ENCODE assay signal across 29 cellular contexts in the genomic region with DNA sequence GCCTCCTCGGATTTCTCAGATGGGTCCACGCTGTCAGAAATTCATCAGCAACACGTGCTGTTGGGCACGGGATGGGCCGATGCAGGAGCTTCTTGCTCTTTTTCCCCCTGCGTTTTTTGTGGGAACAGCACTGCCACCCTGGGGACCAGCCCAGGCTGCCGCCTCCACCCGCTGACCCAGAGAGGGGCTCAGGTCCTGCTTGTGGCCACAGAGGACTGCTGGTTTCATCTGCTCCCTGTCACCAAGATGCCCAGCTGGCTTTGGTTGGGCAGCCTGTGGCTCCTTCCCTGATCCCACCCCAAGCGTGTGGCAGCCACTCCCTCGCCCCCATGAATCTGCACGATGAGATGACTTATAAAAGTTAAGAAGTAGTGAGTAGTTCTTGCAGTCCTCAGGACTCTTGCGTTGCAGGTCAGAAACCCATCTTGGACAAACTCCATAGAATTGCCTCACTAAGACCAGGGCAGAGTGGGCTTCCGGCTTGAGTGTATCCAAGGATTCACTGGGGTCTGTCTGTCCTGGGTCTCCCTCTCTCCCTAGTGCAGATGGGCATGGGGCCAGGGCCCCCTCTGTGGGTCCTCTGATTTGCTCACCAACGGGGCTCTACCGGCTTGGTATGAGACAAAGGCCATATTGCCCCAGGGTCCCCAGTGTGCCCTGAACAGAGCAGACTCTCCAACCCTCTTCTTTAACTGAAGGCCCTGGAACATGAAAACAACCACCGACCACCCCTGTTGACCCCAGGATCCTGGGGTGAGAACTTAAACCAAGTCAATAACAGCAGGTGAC.
"Had no signal": no experiment of that assay in that cellular context is flagged by ENCODE, and none has a peak within 500 bp of the region (broad histone marks: within the 10 kb centered on the region; RNA-seq: fewer than 3 reads in every experiment).

No MANE protein-coding gene starts in this region.

- H3K27me3 ChIP-seq: esophagus muscularis mucosa, gastroesophageal sphincter, hepatocyte, ovary, right lobe of liver, vagina had no signal

- H3K27ac ChIP-seq: esophagus muscularis mucosa, foreskin keratinocyte, gastroesophageal sphincter, heart left ventricle, hepatocyte, left lung, ovary, right lobe of liver, suprapubic skin, vagina had no signal

- H2AFZ ChIP-seq: hepatocyte had no signal

- H3K4me1 ChIP-seq: foreskin keratinocyte, suprapubic skin had no signal

- H3K79me2 ChIP-seq: hepatocyte had no signal

- H3K9me3 Mint-ChIP-seq: natural killer cell; stimulated activated naive CD8-positive, alpha-beta T cell treated with anti-CD3 and anti-CD28 coated beads, Interleukin-15, amount 100 ng/mL, for 72 hours had no signal

- H3K4me2 ChIP-seq: hepatocyte, smooth muscle cell had no signal

- DNase-seq: dermis blood vessel endothelial cell; effector memory CD4-positive, alpha-beta T cell; foreskin keratinocyte; heart left ventricle; left cardiac atrium; left lung; mammary epithelial cell; mucosa of descending colon; natural killer cell; occipital lobe; retina; stimulated activated CD4-positive, alpha-beta T cell treated with anti-CD3 and anti-CD28 coated beads, Interleukin-12 subunit alpha, Interleukin-12 subunit beta, amount 100 ng/mL, for 4 hours; stimulated activated CD4-positive, alpha-beta T cell treated with anti-CD3 and anti-CD28 coated beads, Interleukin-1b, Interleukin-23, amount 100 ng/mL, for 48 hours; stimulated activated CD4-positive, alpha-beta T cell treated with anti-CD3 and anti-CD28 coated beads, Interleukin-4, amount 100 ng/mL, for 1 hour; stimulated activated CD8-positive, alpha-beta memory T cell treated with anti-CD3 and anti-CD28 coated beads, Interleukin-4, amount 100 ng/mL, for 48 hours; stimulated activated naive CD4-positive, alpha-beta T cell; stimulated activated naive CD8-positive, alpha-beta T cell treated with anti-CD3 and anti-CD28 coated beads, Interleukin-15, amount 100 ng/mL, for 72 hours; trophoblast cell had no signal

- H3K4me3 ChIP-seq: coronary artery, esophagus muscularis mucosa, gastroesophageal sphincter, heart left ventricle, hepatocyte, left lung, mucosa of descending colon, ovary, right lobe of liver, smooth muscle cell, suprapubic skin, vagina had no signal

- H3K4me3 Mint-ChIP-seq: natural killer cell; stimulated activated naive CD8-positive, alpha-beta T cell treated with anti-CD3 and anti-CD28 coated beads, Interleukin-15, amount 100 ng/mL, for 72 hours had no signal

- FAIRE-seq: endothelial cell of umbilical vein, islet of Langerhans had no signal

- H3K36me3 Mint-ChIP-seq: natural killer cell had no signal

- H3K36me3 ChIP-seq: esophagus muscularis mucosa, gastroesophageal sphincter, heart left ventricle, left lung, ovary, right lobe of liver, suprapubic skin, vagina had no signal

- H3K27ac Mint-ChIP-seq: natural killer cell had no signal

- H3K4me1 Mint-ChIP-seq: stimulated activated naive CD8-positive, alpha-beta T cell treated with anti-CD3 and anti-CD28 coated beads, Interleukin-15, amount 100 ng/mL, for 72 hours had no signal

- H3K9me3 ChIP-seq: esophagus muscularis mucosa, gastroesophageal sphincter, heart left ventricle, left lung, mucosa of descending colon, ovary, right lobe of liver, suprapubic skin, vagina had no signal
